In genomic region chr7:99083068-99083651, GRCh38 we compare ENCODE assay signal across 22 cellular contexts.
DNase-seq lines count a peak whose midpoint lies in the region; ATAC-seq and TF ChIP-seq lines count a peak whose summit lies in the region.
"Had no signal": no experiment of that assay in that cellular context is flagged by ENCODE, and none has a peak within 500 bp of the region (broad histone marks: within the 10 kb centered on the region; RNA-seq: fewer than 3 reads in every experiment).

No MANE protein-coding gene starts in this region.

- peaks cover 12% of the 10 kb centered on the region for H3K9me3 Mint-ChIP-seq in mesothelial cell of epicardium
- H3K9me3 Mint-ChIP-seq: T-helper 2 cell treated with Interferon-gamma antibody and Interleukin-4, amounts not matched to agents 5 μg/mL and 100 μg/mL, for 36 hours had no signal

- no peaks in the 10 kb centered on the region for H3K9me3 ChIP-seq in adipocyte (ENCODE audit: control insufficient read depth, low read length)
- H3K9me3 ChIP-seq: right lobe of liver, thyroid gland had no signal

- H3K27me3 Mint-ChIP-seq in mesothelial cell of epicardium (ENCODE audit: low read depth): no peaks in the 10 kb centered on the region
- H3K27me3 Mint-ChIP-seq: activated naive CD8-positive, alpha-beta T cell; naive B cell had no signal

- H3K4me3 Mint-ChIP-seq in mesothelial cell of epicardium: no peak overlapping the region
- H3K4me3 Mint-ChIP-seq: activated CD8-positive, alpha-beta T cell treated with anti-CD3 and anti-CD28 coated beads, Interleukin-2, amount 10 ng/mL, durations not matched to agents 7 days and 5 days; activated naive CD8-positive, alpha-beta T cell; naive B cell; T-helper 2 cell treated with Interferon-gamma antibody and Interleukin-4, amounts not matched to agents 5 μg/mL and 100 μg/mL, for 36 hours had no signal

- H3K9ac ChIP-seq in adipocyte (ENCODE audit: low read length): no peak overlapping the region

- peak overlapping the region; percentile 54 for H3K27ac Mint-ChIP-seq in mesothelial cell of epicardium
- H3K27ac Mint-ChIP-seq: activated CD8-positive, alpha-beta T cell treated with anti-CD3 and anti-CD28 coated beads, Interleukin-2, amount 10 ng/mL, durations not matched to agents 7 days and 5 days; activated naive CD8-positive, alpha-beta T cell; T-helper 2 cell treated with Interferon-gamma antibody and Interleukin-4, amounts not matched to agents 5 μg/mL and 100 μg/mL, for 36 hours had no signal

- no peaks in the 10 kb centered on the region for H3K27me3 ChIP-seq in adipocyte (replicated peaks; ENCODE audit: control insufficient read depth, insufficient read depth, low read length)
- H3K27me3 ChIP-seq: right lobe of liver, thyroid gland had no signal

- no peak for TF ChIP-seq POLR2A in NB4 (IDR thresholded peaks at IDR 0.05; ENCODE audit: extremely low read depth, insufficient read length)

- H3K4me1 Mint-ChIP-seq in mesothelial cell of epicardium: peaks cover 34% of the 10 kb centered on the region

- H3K4me3 ChIP-seq in NB4 (ENCODE audit: low read depth, low read length): no peak overlapping the region
- H3K4me3 ChIP-seq in adipocyte (ENCODE audit: low read length): no peak overlapping the region
- H3K4me3 ChIP-seq: coronary artery, right lobe of liver, thyroid gland had no signal

- DNase-seq in GF-D8 (lab: John Stamatoyannopoulos, UW) (peak; percentile 22), NB4 (ENCODE audit: low read depth) (peak; percentile 88), adipocyte (ENCODE audit: low read depth) (peak; percentile 72), mesothelial cell of epicardium (ENCODE audit: low spot score in 2 of 2, unreplicated experiment in 2 of 2) (no peak), SHP77 (lab: John Stamatoyannopoulos, UW) (no peak)
- DNase-seq: activated CD8-positive, alpha-beta T cell treated with anti-CD3 and anti-CD28 coated beads, Interleukin-2, amount 10 ng/mL, durations not matched to agents 7 days and 5 days; activated T-cell treated with anti-CD3 and anti-CD28 coated beads, Interleukin-2, amount 50 U/mL, for 48 hours; H7; KG1; kidney; naive B cell; NCI-H1417 treated with DMSO at 0.1 percent for 48 hours; NCI-H526; right lobe of liver; stimulated activated naive CD4-positive, alpha-beta T cell; thyroid gland had no signal

- H3K36me3 Mint-ChIP-seq in mesothelial cell of epicardium: peaks cover 20% of the 10 kb centered on the region

- H3K4me1 ChIP-seq in adipocyte (ENCODE audit: control insufficient read depth, insufficient read depth, low read length): peaks cover 17% of the 10 kb centered on the region
- H3K4me1 ChIP-seq: thyroid gland had no signal

- peaks cover 3% of the 10 kb centered on the region for H3K36me3 ChIP-seq in adipocyte (ENCODE audit: control insufficient read depth, insufficient read depth, low read length, severe bottlenecking)
- H3K36me3 ChIP-seq: right lobe of liver, thyroid gland had no signal

- TF ChIP-seq CTCF in NB4 (IDR thresholded peaks at IDR 0.05; ENCODE audit: low read depth, low read length): no peak
- no peak for TF ChIP-seq CTCF in mesothelial cell of epicardium (IDR thresholded peaks at IDR 0.05; ENCODE audit: unreplicated experiment)

- ATAC-seq in GM21529 (IDR thresholded peaks at IDR 0.05; ENCODE audit: unreplicated experiment): no peak
- no peak for ATAC-seq in GM21447 (IDR thresholded peaks at IDR 0.05; ENCODE audit: unreplicated experiment)
- no peak for ATAC-seq in GM18858 (IDR thresholded peaks at IDR 0.05; ENCODE audit: unreplicated experiment)
- ATAC-seq: activated CD8-positive, alpha-beta T cell treated with anti-CD3 and anti-CD28 coated beads, Interleukin-2, amount 10 ng/mL, durations not matched to agents 7 days and 5 days had no signal

Comparison
In these comparisons a context has a peak if more than half of its experiments do, and no peak if none do; other contexts are left out.
1. DNase-seq: peak in GF-D8 (single experiment), NB4 (single experiment) and adipocyte (single experiment); none in mesothelial cell of epicardium (0 of 2) and SHP77 (0 of 2).